In the genomic region with DNA sequence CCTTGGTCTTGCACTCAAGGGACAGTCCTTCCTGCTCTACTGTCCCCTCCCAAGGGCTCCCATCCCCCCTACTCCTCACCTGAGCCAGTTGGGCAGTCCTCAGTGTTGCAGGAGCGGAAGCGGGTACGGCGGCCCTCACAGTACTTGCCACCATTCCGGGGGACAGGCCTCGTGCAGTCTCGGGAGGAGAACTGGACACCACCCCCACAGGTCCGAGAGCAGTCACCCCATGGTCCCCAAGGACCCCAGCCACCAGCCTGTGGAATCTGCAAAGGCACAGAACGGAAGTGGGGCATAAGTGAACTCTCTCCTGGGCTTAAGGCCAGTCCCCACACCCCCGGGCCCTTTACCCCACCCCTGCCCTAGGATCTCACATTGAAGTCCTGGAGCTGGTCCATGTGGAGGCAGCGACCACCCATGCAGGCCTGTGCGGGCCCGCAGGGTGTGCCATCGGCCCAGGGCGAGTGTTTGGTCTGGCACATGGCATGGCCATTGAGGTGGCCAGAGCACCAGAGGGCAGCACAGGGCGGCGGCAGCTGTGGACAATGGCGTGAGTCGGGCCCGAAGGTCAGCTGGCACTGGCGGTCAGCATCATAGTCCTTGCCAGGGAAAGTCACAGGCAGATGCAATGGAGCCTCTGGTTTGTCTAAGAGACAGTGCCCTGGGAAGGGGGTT, we compare ENCODE assay signal across 14 cellular contexts.
DNase-seq lines count a peak whose midpoint lies in the region; TF ChIP-seq lines count a peak whose summit lies in the region.
"Had no signal": no experiment of that assay in that cellular context is flagged by ENCODE, and none has a peak within 500 bp of the region (broad histone marks: within the 10 kb centered on the region; RNA-seq: fewer than 3 reads in every experiment).

No MANE protein-coding gene starts in this region.

- DNase-seq in MM.1S (no peak), cardiac fibroblast (ENCODE audit: low read depth in 2 of 2) (peak in 1 of 2 donors; percentile 43), kidney tubule cell (ENCODE audit: low spot score) (peak; percentile 16), DMS114 treated with DMSO at 0.1 percent for 48 hours (lab: John Stamatoyannopoulos, UW; ENCODE audit: unreplicated experiment) (no peak), GM19238 (ENCODE audit: insufficient read length, low spot score) (no peak)
- no peak for DNase-seq in activated CD8-positive, alpha-beta memory T cell treated with anti-CD3 and anti-CD28 coated beads, Interleukin-2, amount 50 U/mL, for 4 hours
- DNase-seq in stimulated activated naive CD4-positive, alpha-beta T cell (lab: John Stamatoyannopoulos, UW) = no peak
- DNase-seq: activated naive CD4-positive, alpha-beta T cell; GOT3; IMR-90; NCI-H2107 had no signal

- TF ChIP-seq CTCF in MM.1S (IDR thresholded peaks at IDR 0.05; ENCODE audit: low read length) (peak; percentile 6; the same call in 1 of the 2 replicates), cardiac fibroblast (IDR thresholded peaks at IDR 0.05; ENCODE audit: low read depth, low read length) (peak; percentile 22)

- H3F3A ChIP-seq in MM.1S (ENCODE audit: insufficient read depth, low read length) = 0 out of 2 replicates have a peak, but pooled peaks cover 4% of the 10 kb centered on the region

- H2AFZ ChIP-seq in MM.1S (ENCODE audit: low read length) = peak overlapping the region; percentile 86; the same call in 1 of the 2 replicates

- H3K36me3 ChIP-seq in MM.1S (replicated peaks; ENCODE audit: insufficient read depth, low read length) = no peaks in the 10 kb centered on the region
- H3K36me3 ChIP-seq: prostate gland had no signal

- H3K4me3 ChIP-seq in MM.1S (ENCODE audit: low read length) (no peak overlapping the region), cardiac fibroblast (replicated peaks in 1 of 2; ENCODE audit: low read depth in 2 of 2, low read length in 2 of 2) (no peak overlapping the region), skin epidermis (no peak overlapping the region)
- H3K4me3 ChIP-seq: lung, prostate gland had no signal

- H3K9ac ChIP-seq in MM.1S (ENCODE audit: low read length) = no peak overlapping the region

- no peaks in the 10 kb centered on the region for H4K20me1 ChIP-seq in MM.1S (ENCODE audit: insufficient read depth, low read length)

- no peaks in the 10 kb centered on the region for H3K27me3 ChIP-seq in MM.1S (replicated peaks; ENCODE audit: insufficient read depth, low read length)

- H3K4me2 ChIP-seq in MM.1S (ENCODE audit: low read depth, low read length) = no peak overlapping the region

- no peaks in the 10 kb centered on the region for H3K9me3 ChIP-seq in MM.1S (replicated peaks; ENCODE audit: insufficient read depth, low read length)
- H3K9me3 ChIP-seq: prostate gland had no signal

- no peaks in the 10 kb centered on the region for H3K9me2 ChIP-seq in MM.1S (replicated peaks; ENCODE audit: insufficient read depth, low read length)

- H3K4me1 ChIP-seq in MM.1S (ENCODE audit: low read length) = peaks cover 13% of the 10 kb centered on the region
- H3K4me1 ChIP-seq: prostate gland had no signal

- no peaks in the 10 kb centered on the region for H3K79me2 ChIP-seq in MM.1S (ENCODE audit: low read length)

- H3K27ac ChIP-seq in MM.1S (ENCODE audit: low read length) (no peak overlapping the region), skin epidermis (peak overlapping the region in 13 of 21 experiments; percentile 2 to 94 (median 39))
- H3K27ac ChIP-seq: prostate gland had no signal
